9 cellular contexts compared by ENCODE assay signal in genomic region chrX:1391370-1391706, GRCh38. TPM values are rescaled to one million over a fixed set of nuclear protein-coding genes. Genes with fewer than 3 reads are reported as not detected.
DNase-seq lines count a peak whose midpoint lies in the region; ATAC-seq and TF ChIP-seq lines count a peak whose summit lies in the region.
"Had no signal": no experiment of that assay in that cellular context is flagged by ENCODE, and none has a peak within 500 bp of the region (broad histone marks: within the 10 kb centered on the region; RNA-seq: fewer than 3 reads in every experiment).

No MANE protein-coding gene starts in this region.

- POLR2A ChIA-PET in BJ (lab: Charles Lee): no interaction called here

- CTCF ChIA-PET in BJ (lab: Yijun Ruan, JAX): no interaction called here

- H3K36me3 Mint-ChIP-seq in HFFc6 (ENCODE audit: low read depth): peaks cover 40% of the 10 kb centered on the region
- H3K36me3 Mint-ChIP-seq in activated naive CD4-positive, alpha-beta T cell treated with anti-CD3 and anti-CD28 coated beads, Interleukin-2, amount 50 U/mL, for 72 hours: peaks cover 52 to 64% of the 10 kb centered on the region in 2 donors

- ATAC-seq in activated naive CD4-positive, alpha-beta T cell treated with anti-CD3 and anti-CD28 coated beads, Interleukin-2, amount 50 U/mL, for 72 hours: no peak
- no peak for ATAC-seq in GM21576 (IDR thresholded peaks at IDR 0.05; ENCODE audit: unreplicated experiment)

- H3K27ac Mint-ChIP-seq in HFFc6: peak overlapping the region; percentile 91
- peak overlapping the region; percentile 88 to 97 for H3K27ac Mint-ChIP-seq in activated naive CD4-positive, alpha-beta T cell treated with anti-CD3 and anti-CD28 coated beads, Interleukin-2, amount 50 U/mL, for 72 hours

- peaks cover 6% of the 10 kb centered on the region for H3K27me3 Mint-ChIP-seq in HFFc6 (ENCODE audit: insufficient read depth)

- H3K27me3 ChIP-seq in BJ (ENCODE audit: control insufficient read depth, insufficient read depth, low read length): no peaks in the 10 kb centered on the region

- H3K4me1 Mint-ChIP-seq in HFFc6 (ENCODE audit: low read depth): peaks cover 47% of the 10 kb centered on the region

- H3K4me3 ChIP-seq in BJ (ENCODE audit: low read depth, low read length) (peak overlapping the region; percentile 95), iPS-11a (ENCODE audit: low read depth, low read length) (peak overlapping the region; percentile 99)

- peak overlapping the region; percentile 95 for H3K4me3 Mint-ChIP-seq in HFFc6

- DNase-seq in BJ (ENCODE audit: low read depth): peak; percentile 12
- no peak for DNase-seq in HFFc6
- DNase-seq in activated naive CD4-positive, alpha-beta T cell treated with anti-CD3 and anti-CD28 coated beads, Interleukin-2, amount 50 U/mL, for 72 hours (ENCODE audit: low spot score in 2 of 2): no peak
- peak; percentile 80 to 89 for DNase-seq in stimulated activated CD8-positive, alpha-beta memory T cell treated with anti-CD3 and anti-CD28 coated beads, Interleukin-15, amount 100 ng/mL, for 4 hours (ENCODE audit: low read depth in 2 of 2)
- DNase-seq in NCI-H2227 treated with DMSO at 0.1 percent for 48 hours (lab: John Stamatoyannopoulos, UW): no peak
- no peak for DNase-seq in NOMO-1 treated with DMSO at 0.1 percent for 48 hours (lab: John Stamatoyannopoulos, UW; ENCODE audit: unreplicated experiment)

- no peak for TF ChIP-seq CTCF in BJ (IDR thresholded peaks at IDR 0.05; ENCODE audit: insufficient read depth, low read depth, low read length)
- TF ChIP-seq CTCF in HFFc6 (IDR thresholded peaks at IDR 0.05): no peak

- no peaks in the 10 kb centered on the region for H3K9me3 Mint-ChIP-seq in HFFc6
- no peaks in the 10 kb centered on the region for H3K9me3 Mint-ChIP-seq in activated naive CD4-positive, alpha-beta T cell treated with anti-CD3 and anti-CD28 coated beads, Interleukin-2, amount 50 U/mL, for 72 hours

- peaks cover 30% of the 10 kb centered on the region for H3K36me3 ChIP-seq in BJ (ENCODE audit: control insufficient read depth, insufficient read depth, low read length)

RNA-seq across cellular contexts. Expression of gene SLC25A6, which starts 0.6 kb away (rescaled TPM):
- 376 and 598 TPM in 2 replicates for polyA plus RNA-seq in BJ (2011; rRNA removed)
- 175 and 215 TPM in 2 replicates for polyA minus RNA-seq in BJ (2011; rRNA and poly(A)+ RNA removed)
- total RNA-seq in HFFc6 (2021; fragmentation: NEBNext Ultra II Directional; extraction: Animal tissue kit (Norgen Biotek cat#: 25700)): 100 to 1,000 TPM; 295 to 345 (median 320) TPM
- total RNA-seq in activated naive CD4-positive, alpha-beta T cell treated with anti-CD3 and anti-CD28 coated beads, Interleukin-2, amount 50 U/mL, for 72 hours: 100 to 1,000 TPM; 382 to 645 TPM

RNA-seq across cellular contexts. Expression of gene IL3RA, which starts 54.8 kb away (rescaled TPM):
- polyA plus RNA-seq in BJ (2011; rRNA removed): 0.80 and 1.5 TPM in 2 replicates
- 0.15 and 1.2 TPM in 2 replicates for polyA minus RNA-seq in BJ (2011; rRNA and poly(A)+ RNA removed)
- total RNA-seq in HFFc6 (2021; fragmentation: NEBNext Ultra II Directional; extraction: Animal tissue kit (Norgen Biotek cat#: 25700)): under 1 TPM in 2 of 6 experiments, not detected in 4; 0.09 to 0.13 TPM
- total RNA-seq in activated naive CD4-positive, alpha-beta T cell treated with anti-CD3 and anti-CD28 coated beads, Interleukin-2, amount 50 U/mL, for 72 hours: under 1 TPM; 0.41 to 0.73 TPM
- total RNA-seq: HT1080 had no signal

Comparison
In these comparisons a context has a peak if more than half of its experiments do, and no peak if none do; other contexts are left out.
1. DNase-seq: peak in BJ (single experiment) and stimulated activated CD8-positive, alpha-beta memory T cell treated with anti-CD3 and anti-CD28 coated beads, Interleukin-15, amount 100 ng/mL, for 4 hours (2 of 2); none in HFFc6 (single experiment), activated naive CD4-positive, alpha-beta T cell treated with anti-CD3 and anti-CD28 coated beads, Interleukin-2, amount 50 U/mL, for 72 hours (0 of 2), NCI-H2227 treated with DMSO at 0.1 percent for 48 hours (single experiment) and NOMO-1 treated with DMSO at 0.1 percent for 48 hours (single experiment).